ENCODE assay signal across 19 cellular contexts in genomic region chr2:90221300-90221651, GRCh38.
"Had no signal": no experiment of that assay in that cellular context is flagged by ENCODE, and none has a peak within 500 bp of the region (broad histone marks: within the 10 kb centered on the region; RNA-seq: fewer than 3 reads in every experiment).

No MANE protein-coding gene starts in this region.

- H3K4me1 ChIP-seq: heart left ventricle, neural progenitor cell, stomach had no signal

- H3K4me1 Mint-ChIP-seq: neural progenitor cell had no signal

- H3K27me3 Mint-ChIP-seq: natural killer cell treated with Interleukin-12 subunit alpha and Interleukin-12 subunit beta and Interleukin-15 and Interleukin-18, amount 100 ng/mL, for 72 hours had no signal

- H3K4me3 Mint-ChIP-seq: natural killer cell treated with Interleukin-12 subunit alpha and Interleukin-12 subunit beta and Interleukin-15 and Interleukin-18, amount 100 ng/mL, for 72 hours; neural progenitor cell had no signal

- H3K27me3 ChIP-seq: neural progenitor cell, ovary had no signal

- H3K36me3 Mint-ChIP-seq: natural killer cell treated with Interleukin-12 subunit alpha and Interleukin-12 subunit beta and Interleukin-15 and Interleukin-18, amount 100 ng/mL, for 72 hours; neural progenitor cell had no signal

- H3K9ac ChIP-seq: neural progenitor cell had no signal

- DNase-seq: cerebellar nuclear complex; dermis blood vessel endothelial cell; foreskin melanocyte; heart left ventricle; islet precursor cell; mammary epithelial cell; mucosa of descending colon; ovary; stimulated activated CD4-positive, alpha-beta T cell treated with anti-CD3 and anti-CD28 coated beads, Interleukin-15, amount 100 ng/mL, for 24 hours; stimulated activated CD4-positive, alpha-beta T cell treated with anti-CD3 and anti-CD28 coated beads, Interleukin-1b, Interleukin-23, amount 100 ng/mL, for 48 hours; stimulated activated CD4-positive, alpha-beta T cell treated with anti-CD3 and anti-CD28 coated beads, Interleukin-4, amount 100 ng/mL, for 24 hours; stimulated activated naive CD4-positive, alpha-beta T cell; stomach; trophoblast cell had no signal

- H3K4me2 ChIP-seq: neural progenitor cell had no signal

- ATAC-seq: heart left ventricle; left lobe of liver; mucosa of descending colon; natural killer cell treated with Interleukin-12 subunit alpha and Interleukin-12 subunit beta and Interleukin-15 and Interleukin-18, amount 100 ng/mL, for 72 hours; right cardiac atrium had no signal

- H3K27ac Mint-ChIP-seq: natural killer cell treated with Interleukin-12 subunit alpha and Interleukin-12 subunit beta and Interleukin-15 and Interleukin-18, amount 100 ng/mL, for 72 hours; neural progenitor cell; progenitor cell of endocrine pancreas had no signal

- H3K36me3 ChIP-seq: heart left ventricle, neural progenitor cell, ovary, stomach had no signal

- H3K27ac ChIP-seq: heart left ventricle, neural progenitor cell, ovary, stomach had no signal

- H3K4me3 ChIP-seq: heart left ventricle, mucosa of descending colon, neural progenitor cell, ovary, stomach had no signal

- H3K9me3 Mint-ChIP-seq: natural killer cell treated with Interleukin-12 subunit alpha and Interleukin-12 subunit beta and Interleukin-15 and Interleukin-18, amount 100 ng/mL, for 72 hours; neural progenitor cell had no signal

- H2AFZ ChIP-seq: neural progenitor cell had no signal

- H3K9me3 ChIP-seq: heart left ventricle, mucosa of descending colon, ovary, stomach had no signal
